ENCODE assay signal across 8 cellular contexts in the genomic region with DNA sequence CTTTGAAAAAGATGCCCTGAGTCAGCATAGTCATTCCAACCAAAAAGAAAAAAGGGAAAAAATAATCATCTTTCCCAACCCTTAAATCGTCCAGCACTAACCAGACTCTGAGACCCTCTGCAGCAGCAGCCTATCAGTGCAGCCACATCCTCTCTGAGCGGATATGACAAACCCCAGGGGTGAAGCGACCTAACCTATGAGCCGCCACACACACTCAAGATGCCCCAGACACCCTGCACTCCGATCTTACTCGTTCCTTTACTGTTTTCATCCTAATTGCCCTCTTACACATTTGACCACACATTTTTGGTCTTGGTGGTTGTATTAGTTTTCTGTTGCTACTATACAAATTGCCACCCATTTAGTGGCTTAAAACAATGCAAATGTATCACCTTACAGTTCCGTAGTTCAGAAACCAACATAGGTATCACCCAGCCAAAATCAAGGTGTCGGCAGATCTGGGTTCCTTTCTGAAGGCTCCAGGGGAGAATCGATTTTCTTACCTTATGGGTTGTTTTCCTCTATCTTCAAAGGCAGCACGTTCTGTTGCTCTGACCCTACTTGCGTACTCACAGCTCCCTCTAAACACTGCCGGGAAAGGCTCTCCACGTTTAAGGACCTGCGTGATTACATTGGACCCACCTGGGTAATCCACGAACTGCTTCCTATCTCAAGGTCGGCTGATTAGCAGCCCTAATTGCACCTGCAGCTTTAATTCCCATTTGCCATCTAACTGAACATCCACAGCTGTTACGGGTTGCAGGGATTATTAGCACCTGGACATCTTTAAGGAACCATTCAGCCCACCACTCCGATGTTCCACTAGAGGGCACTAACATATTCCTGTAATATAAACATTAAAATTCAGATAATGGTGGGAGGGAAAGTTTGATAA. TPM values are rescaled to one million over a fixed set of nuclear protein-coding genes. Genes with fewer than 3 reads are reported as not detected.
DNase-seq lines count a peak whose midpoint lies in the region; ATAC-seq and TF ChIP-seq lines count a peak whose summit lies in the region.
"Had no signal": no experiment of that assay in that cellular context is flagged by ENCODE, and none has a peak within 500 bp of the region (broad histone marks: within the 10 kb centered on the region; RNA-seq: fewer than 3 reads in every experiment).

No MANE protein-coding gene starts in this region.

- DNase-seq in DMS114 treated with DMSO at 0.1 percent for 48 hours (lab: John Stamatoyannopoulos, UW; ENCODE audit: unreplicated experiment) = peak; percentile 18
- DNase-seq in HFFc6 = peak; percentile 10
- peak in 1 of 3 donors; percentile 18 for DNase-seq in T-helper 17 cell
- peak; percentile 2 for DNase-seq in epithelial cell of proximal tubule (ENCODE audit: low read depth)
- no peak for DNase-seq in smooth muscle cell (lab: John Stamatoyannopoulos, UW; ENCODE audit: unreplicated experiment)

- H3K27me3 ChIP-seq in smooth muscle cell (ENCODE audit: low read depth) = no peaks in the 10 kb centered on the region

- TF ChIP-seq CTCF in HFFc6 (IDR thresholded peaks at IDR 0.05) = peak; percentile 85
- peak; percentile 79 for TF ChIP-seq CTCF in epithelial cell of proximal tubule (conservative IDR thresholded peaks at IDR 0.05; ENCODE audit: low read depth, low read length)
- peak; percentile 60 for TF ChIP-seq CTCF in smooth muscle cell (IDR thresholded peaks at IDR 0.05; ENCODE audit: borderline replicate concordance, insufficient read depth, poor library complexity, severe bottlenecking)

- no peaks in the 10 kb centered on the region for H3K4me1 ChIP-seq in smooth muscle cell (ENCODE audit: low read depth)

- no peaks in the 10 kb centered on the region for H3K9me3 Mint-ChIP-seq in HFFc6

- no peaks in the 10 kb centered on the region for H3F3A ChIP-seq in smooth muscle cell (ENCODE audit: low read depth)

- H3K4me3 ChIP-seq in epithelial cell of proximal tubule (ENCODE audit: low read depth, low read length) (no peak overlapping the region), smooth muscle cell (no peak overlapping the region)

- H3K9ac ChIP-seq in smooth muscle cell (ENCODE audit: low read depth) = no peak overlapping the region

- no peaks in the 10 kb centered on the region for H3K79me2 ChIP-seq in smooth muscle cell (ENCODE audit: low read depth)

- no peak overlapping the region for H3K4me2 ChIP-seq in smooth muscle cell

- H3K27me3 Mint-ChIP-seq in HFFc6 (ENCODE audit: insufficient read depth) (peaks cover 12% of the 10 kb centered on the region; the same call in 1 of the 2 replicates), T-helper 17 cell (no peaks in the 10 kb centered on the region)

- no peak overlapping the region for H2AFZ ChIP-seq in smooth muscle cell (ENCODE audit: low read depth)

- H3K9me3 ChIP-seq in T-helper 17 cell (ENCODE audit: control insufficient read depth, low read length, poor library complexity, severe bottlenecking) = no peaks in the 10 kb centered on the region
- no peaks in the 10 kb centered on the region for H3K9me3 ChIP-seq in smooth muscle cell (replicated peaks; ENCODE audit: low read depth)

- H3K27ac ChIP-seq in smooth muscle cell (ENCODE audit: low read depth) = no peak overlapping the region

- H3K4me1 Mint-ChIP-seq in HFFc6 (ENCODE audit: low read depth) (peaks cover 15% of the 10 kb centered on the region), T-helper 17 cell (peaks cover 23% of the 10 kb centered on the region)

- H3K36me3 Mint-ChIP-seq in HFFc6 (ENCODE audit: low read depth) (no peaks in the 10 kb centered on the region), T-helper 17 cell (ENCODE audit: low read depth) (no peaks in the 10 kb centered on the region)

- peak; percentile 68 for ATAC-seq in T-helper 17 cell
- no peak for ATAC-seq in GM21723 (IDR thresholded peaks at IDR 0.05; ENCODE audit: unreplicated experiment)
- no peak for ATAC-seq in HG03432 (IDR thresholded peaks at IDR 0.05; ENCODE audit: unreplicated experiment)

- H4K20me1 ChIP-seq in smooth muscle cell (ENCODE audit: low read depth) = no peaks in the 10 kb centered on the region

- H3K27ac Mint-ChIP-seq in HFFc6 = no peak overlapping the region
- H3K27ac Mint-ChIP-seq in T-helper 17 cell = peak overlapping the region; percentile 75

- WGBS in smooth muscle cell (ENCODE audit: low lambda C conversion rate) = 74% methylated on average over 18 of the region's 18 CpGs

- H3K36me3 ChIP-seq in smooth muscle cell (ENCODE audit: low read depth) = no peaks in the 10 kb centered on the region

- no peak overlapping the region for H3K4me3 Mint-ChIP-seq in HFFc6
- H3K4me3 Mint-ChIP-seq in T-helper 17 cell = peak overlapping the region; percentile 91

RNA-seq across cellular contexts. Expression of gene PRSS1, which starts 37.3 kb away (rescaled TPM):
- not detected for total RNA-seq in HFFc6 (2021; fragmentation: NEBNext Ultra II Directional; extraction: Animal tissue kit (Norgen Biotek cat#: 25700))
- total RNA-seq in T-helper 17 cell (not detected), epithelial cell of proximal tubule (0.87 TPM in 1 of 2 replicates, not detected in the other), smooth muscle cell (not detected in 2 replicates)
- not detected in 2 replicates for polyA plus RNA-seq in smooth muscle cell
- total RNA-seq: activated CD8-positive, alpha-beta memory T cell treated with anti-CD3 and anti-CD28 coated beads for 36 hours had no signal

RNA-seq across cellular contexts. Expression of gene PRSS2, which starts 58.8 kb away (rescaled TPM):
- total RNA-seq in HFFc6 (2021; fragmentation: NEBNext Ultra II Directional; extraction: Animal tissue kit (Norgen Biotek cat#: 25700)) = not detected
- not detected for total RNA-seq in T-helper 17 cell
- total RNA-seq in epithelial cell of proximal tubule = 0.43 TPM in 1 of 2 replicates, not detected in the other
- not detected in 2 replicates for total RNA-seq in smooth muscle cell
- polyA plus RNA-seq in smooth muscle cell = not detected in 2 replicates
- total RNA-seq: activated CD8-positive, alpha-beta memory T cell treated with anti-CD3 and anti-CD28 coated beads for 36 hours had no signal
